Comparison of ENCODE assay signal across 1 cellular context in the genomic region with DNA sequence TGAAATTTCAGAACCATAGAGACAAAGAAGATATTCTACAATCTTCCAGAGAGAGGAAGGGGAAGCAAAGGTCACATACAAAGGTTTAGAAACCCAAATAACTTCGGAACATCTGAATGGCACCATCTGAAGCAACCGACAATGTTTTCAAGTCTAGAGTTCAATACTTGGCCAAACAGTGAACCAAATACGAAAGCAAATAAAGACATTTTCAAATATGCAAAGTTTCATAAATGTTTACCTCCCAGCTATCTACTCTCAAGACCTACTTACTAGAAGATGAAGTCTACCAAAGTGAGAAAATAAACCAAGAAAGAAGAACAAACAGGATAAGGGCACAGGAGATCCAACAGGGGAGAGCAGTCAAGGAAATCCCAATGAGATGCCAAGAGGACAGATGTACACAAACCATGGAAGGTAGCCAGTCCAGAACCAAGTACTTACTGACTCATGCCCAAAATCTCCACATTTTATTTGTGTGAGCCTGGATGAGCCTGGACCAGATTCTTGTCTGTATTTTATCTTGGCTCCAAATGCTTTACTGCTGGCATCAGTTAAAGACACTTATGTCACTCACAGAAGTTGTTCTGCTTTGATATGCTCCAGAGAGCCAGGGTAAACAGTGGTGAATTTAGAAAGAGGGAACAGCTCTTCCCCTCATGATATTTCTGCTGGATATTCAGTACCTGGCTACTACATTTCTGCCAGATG.
TF ChIP-seq lines count a peak whose summit lies in the region.
"Not testable (repeated sequence)": the region's sequence is repeated elsewhere in the genome, so short reads cannot be mapped to it uniquely, and the experiment has no call there.

No MANE protein-coding gene starts in this region.

TF ChIP-seq in HepG2, 621 proteins besides CTCF, POLR2A, EP300 and RAD21 (continued from another document and continues in another):
- TF ChIP-seq, protein P1, sequence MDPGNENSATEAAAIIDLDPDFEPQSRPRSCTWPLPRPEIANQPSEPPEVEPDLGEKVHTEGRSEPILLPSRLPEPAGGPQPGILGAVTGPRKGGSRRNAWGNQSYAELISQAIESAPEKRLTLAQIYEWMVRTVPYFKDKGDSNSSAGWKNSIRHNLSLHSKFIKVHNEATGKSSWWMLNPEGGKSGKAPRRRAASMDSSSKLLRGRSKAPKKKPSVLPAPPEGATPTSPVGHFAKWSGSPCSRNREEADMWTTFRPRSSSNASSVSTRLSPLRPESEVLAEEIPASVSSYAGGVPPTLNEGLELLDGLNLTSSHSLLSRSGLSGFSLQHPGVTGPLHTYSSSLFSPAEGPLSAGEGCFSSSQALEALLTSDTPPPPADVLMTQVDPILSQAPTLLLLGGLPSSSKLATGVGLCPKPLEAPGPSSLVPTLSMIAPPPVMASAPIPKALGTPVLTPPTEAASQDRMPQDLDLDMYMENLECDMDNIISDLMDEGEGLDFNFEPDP (CRISPR knock-in tag; conservative IDR thresholded peaks at IDR 0.05) = 0 out of 2 replicates have a peak, but pooled peaks have one; percentile 43
- TF ChIP-seq, protein P2, sequence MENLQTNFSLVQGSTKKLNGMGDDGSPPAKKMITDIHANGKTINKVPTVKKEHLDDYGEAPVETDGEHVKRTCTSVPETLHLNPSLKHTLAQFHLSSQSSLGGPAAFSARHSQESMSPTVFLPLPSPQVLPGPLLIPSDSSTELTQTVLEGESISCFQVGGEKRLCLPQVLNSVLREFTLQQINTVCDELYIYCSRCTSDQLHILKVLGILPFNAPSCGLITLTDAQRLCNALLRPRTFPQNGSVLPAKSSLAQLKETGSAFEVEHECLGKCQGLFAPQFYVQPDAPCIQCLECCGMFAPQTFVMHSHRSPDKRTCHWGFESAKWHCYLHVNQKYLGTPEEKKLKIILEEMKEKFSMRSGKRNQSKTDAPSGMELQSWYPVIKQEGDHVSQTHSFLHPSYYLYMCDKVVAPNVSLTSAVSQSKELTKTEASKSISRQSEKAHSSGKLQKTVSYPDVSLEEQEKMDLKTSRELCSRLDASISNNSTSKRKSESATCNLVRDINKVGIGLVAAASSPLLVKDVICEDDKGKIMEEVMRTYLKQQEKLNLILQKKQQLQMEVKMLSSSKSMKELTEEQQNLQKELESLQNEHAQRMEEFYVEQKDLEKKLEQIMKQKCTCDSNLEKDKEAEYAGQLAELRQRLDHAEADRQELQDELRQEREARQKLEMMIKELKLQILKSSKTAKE (CRISPR knock-in tag; IDR thresholded peaks at IDR 0.05; ENCODE audit: borderline replicate concordance) = peak; percentile 32; the same call in 1 of the 2 replicates
- TF ChIP-seq HDAC2 (CRISPR knock-in tag; IDR thresholded peaks at IDR 0.05) = peak; percentile 70
- TF ChIP-seq, protein P3, sequence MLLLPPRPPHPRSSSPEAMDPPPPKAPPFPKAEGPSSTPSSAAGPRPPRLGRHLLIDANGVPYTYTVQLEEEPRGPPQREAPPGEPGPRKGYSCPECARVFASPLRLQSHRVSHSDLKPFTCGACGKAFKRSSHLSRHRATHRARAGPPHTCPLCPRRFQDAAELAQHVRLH (CRISPR knock-in tag; IDR thresholded peaks at IDR 0.05; ENCODE audit: borderline replicate concordance, low read depth) = 0 out of 2 replicates have a peak, but pooled peaks have one; percentile 39
- TF ChIP-seq, protein P4, sequence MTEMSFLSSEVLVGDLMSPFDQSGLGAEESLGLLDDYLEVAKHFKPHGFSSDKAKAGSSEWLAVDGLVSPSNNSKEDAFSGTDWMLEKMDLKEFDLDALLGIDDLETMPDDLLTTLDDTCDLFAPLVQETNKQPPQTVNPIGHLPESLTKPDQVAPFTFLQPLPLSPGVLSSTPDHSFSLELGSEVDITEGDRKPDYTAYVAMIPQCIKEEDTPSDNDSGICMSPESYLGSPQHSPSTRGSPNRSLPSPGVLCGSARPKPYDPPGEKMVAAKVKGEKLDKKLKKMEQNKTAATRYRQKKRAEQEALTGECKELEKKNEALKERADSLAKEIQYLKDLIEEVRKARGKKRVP (CRISPR knock-in tag; IDR thresholded peaks at IDR 0.05) = peak in 1 of 2 experiments; percentile 57; a peak in 2 of 4 replicates
- TF ChIP-seq MIER3 (CRISPR knock-in tag; IDR thresholded peaks at IDR 0.05; ENCODE audit: borderline replicate concordance) = peak; percentile 44; the same call in 1 of the 2 replicates
- 0 out of 2 replicates have a peak, but pooled peaks have one; percentile 24 for TF ChIP-seq ATF1 (CRISPR knock-in tag; IDR thresholded peaks at IDR 0.05)
- TF ChIP-seq, protein P5, sequence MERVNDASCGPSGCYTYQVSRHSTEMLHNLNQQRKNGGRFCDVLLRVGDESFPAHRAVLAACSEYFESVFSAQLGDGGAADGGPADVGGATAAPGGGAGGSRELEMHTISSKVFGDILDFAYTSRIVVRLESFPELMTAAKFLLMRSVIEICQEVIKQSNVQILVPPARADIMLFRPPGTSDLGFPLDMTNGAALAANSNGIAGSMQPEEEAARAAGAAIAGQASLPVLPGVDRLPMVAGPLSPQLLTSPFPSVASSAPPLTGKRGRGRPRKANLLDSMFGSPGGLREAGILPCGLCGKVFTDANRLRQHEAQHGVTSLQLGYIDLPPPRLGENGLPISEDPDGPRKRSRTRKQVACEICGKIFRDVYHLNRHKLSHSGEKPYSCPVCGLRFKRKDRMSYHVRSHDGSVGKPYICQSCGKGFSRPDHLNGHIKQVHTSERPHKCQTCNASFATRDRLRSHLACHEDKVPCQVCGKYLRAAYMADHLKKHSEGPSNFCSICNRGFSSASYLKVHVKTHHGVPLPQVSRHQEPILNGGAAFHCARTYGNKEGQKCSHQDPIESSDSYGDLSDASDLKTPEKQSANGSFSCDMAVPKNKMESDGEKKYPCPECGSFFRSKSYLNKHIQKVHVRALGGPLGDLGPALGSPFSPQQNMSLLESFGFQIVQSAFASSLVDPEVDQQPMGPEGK (CRISPR knock-in tag; IDR thresholded peaks at IDR 0.05) = 0 out of 2 replicates have a peak, but pooled peaks have one; percentile 27
- TF ChIP-seq RARA (CRISPR knock-in tag; IDR thresholded peaks at IDR 0.05) = peak; percentile 93
- TF ChIP-seq CEBPB (IDR thresholded peaks at IDR 0.05; ENCODE audit: borderline replicate concordance, low read depth, low read length) = peak; percentile 47; the same call in 1 of the 2 replicates
- peak; percentile 81 for TF ChIP-seq FOXJ3 (CRISPR knock-in tag; IDR thresholded peaks at IDR 0.05; ENCODE audit: borderline replicate concordance)
- TF ChIP-seq ONECUT2 (CRISPR knock-in tag; IDR thresholded peaks at IDR 0.05) = peak; percentile 36; the same call in 1 of the 2 replicates
- TF ChIP-seq KAT8 (CRISPR knock-in tag; IDR thresholded peaks at IDR 0.05) = peak; percentile 56
- TF ChIP-seq CEBPG (CRISPR knock-in tag; IDR thresholded peaks at IDR 0.05) = peak; percentile 82
- TF ChIP-seq JUNB (CRISPR knock-in tag; IDR thresholded peaks at IDR 0.05; ENCODE audit: borderline replicate concordance) = peak; percentile 64; the same call in 1 of the 2 replicates
- peak; percentile 74 for TF ChIP-seq RBFOX2 (IDR thresholded peaks at IDR 0.05; ENCODE audit: low read depth, low read length)
- TF ChIP-seq NR2F1 (CRISPR knock-in tag; IDR thresholded peaks at IDR 0.05) = peak; percentile 66 to 72
- TF ChIP-seq ZKSCAN8 (CRISPR knock-in tag; IDR thresholded peaks at IDR 0.05; ENCODE audit: borderline replicate concordance) = peak; percentile 67; the same call in 1 of the 2 replicates
- TF ChIP-seq MEIS1 (CRISPR knock-in tag; IDR thresholded peaks at IDR 0.05; ENCODE audit: borderline replicate concordance) = 0 out of 2 replicates have a peak, but pooled peaks have one; percentile 48
- TF ChIP-seq ESRRA (CRISPR knock-in tag; IDR thresholded peaks at IDR 0.05; ENCODE audit: low read depth) = peak; percentile 44; the same call in 1 of the 2 replicates
- peak; percentile 63 for TF ChIP-seq THAP11 (CRISPR knock-in tag; IDR thresholded peaks at IDR 0.05)
- 0 out of 2 replicates have a peak, but pooled peaks have one; percentile 45 for TF ChIP-seq ZNF430 (CRISPR knock-in tag; IDR thresholded peaks at IDR 0.05)
- not testable (repeated sequence) for TF ChIP-seq CREB1 (IDR thresholded peaks at IDR 0.05)
- TF ChIP-seq CREB1 (CRISPR knock-in tag; IDR thresholded peaks at IDR 0.05) = peak; percentile 64
- peak; percentile 88 for TF ChIP-seq ISL2 (CRISPR knock-in tag; IDR thresholded peaks at IDR 0.05)
- TF ChIP-seq KAT7 (CRISPR knock-in tag; IDR thresholded peaks at IDR 0.05; ENCODE audit: borderline replicate concordance) = 0 out of 2 replicates have a peak, but pooled peaks have one; percentile 71
- 0 out of 4 replicates have a peak, but pooled peaks of 1 of the 2 experiments have one; percentile 19 for TF ChIP-seq KLF16 (CRISPR knock-in tag; IDR thresholded peaks at IDR 0.05)
- peak; percentile 51; the same call in 1 of the 2 replicates for TF ChIP-seq TBX3 (IDR thresholded peaks at IDR 0.05; ENCODE audit: borderline replicate concordance)
- TF ChIP-seq SIN3A (IDR thresholded peaks at IDR 0.05; ENCODE audit: borderline replicate concordance, low read depth, low read length) = 0 out of 2 replicates have a peak, but pooled peaks have one; percentile 23
- peak; percentile 68 for TF ChIP-seq ELF3 (CRISPR knock-in tag; IDR thresholded peaks at IDR 0.05)
- peak; percentile 56; the same call in 1 of the 2 replicates for TF ChIP-seq HHEX (CRISPR knock-in tag; IDR thresholded peaks at IDR 0.05)
- peak; percentile 62 for TF ChIP-seq SKI (IDR thresholded peaks at IDR 0.05; ENCODE audit: partially characterized antibody)
- TF ChIP-seq PHF8 (CRISPR knock-in tag; IDR thresholded peaks at IDR 0.05) = 0 out of 2 replicates have a peak, but pooled peaks have one; percentile 15
- TF ChIP-seq SP5 (CRISPR knock-in tag; IDR thresholded peaks at IDR 0.05; ENCODE audit: borderline replicate concordance, low read depth) = peak; percentile 37; the same call in 1 of the 2 replicates
- TF ChIP-seq, protein P6, sequence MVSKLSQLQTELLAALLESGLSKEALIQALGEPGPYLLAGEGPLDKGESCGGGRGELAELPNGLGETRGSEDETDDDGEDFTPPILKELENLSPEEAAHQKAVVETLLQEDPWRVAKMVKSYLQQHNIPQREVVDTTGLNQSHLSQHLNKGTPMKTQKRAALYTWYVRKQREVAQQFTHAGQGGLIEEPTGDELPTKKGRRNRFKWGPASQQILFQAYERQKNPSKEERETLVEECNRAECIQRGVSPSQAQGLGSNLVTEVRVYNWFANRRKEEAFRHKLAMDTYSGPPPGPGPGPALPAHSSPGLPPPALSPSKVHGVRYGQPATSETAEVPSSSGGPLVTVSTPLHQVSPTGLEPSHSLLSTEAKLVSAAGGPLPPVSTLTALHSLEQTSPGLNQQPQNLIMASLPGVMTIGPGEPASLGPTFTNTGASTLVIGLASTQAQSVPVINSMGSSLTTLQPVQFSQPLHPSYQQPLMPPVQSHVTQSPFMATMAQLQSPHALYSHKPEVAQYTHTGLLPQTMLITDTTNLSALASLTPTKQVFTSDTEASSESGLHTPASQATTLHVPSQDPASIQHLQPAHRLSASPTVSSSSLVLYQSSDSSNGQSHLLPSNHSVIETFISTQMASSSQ (IDR thresholded peaks at IDR 0.05; ENCODE audit: low read depth) = peak; percentile 45; the same call in 1 of the 2 replicates
- TF ChIP-seq, protein P6 (CRISPR knock-in tag; IDR thresholded peaks at IDR 0.05; ENCODE audit: borderline replicate concordance) = peak; percentile 49; the same call in 1 of the 2 replicates
- TF ChIP-seq SOX13 (IDR thresholded peaks at IDR 0.05) = peak; percentile 33; the same call in 1 of the 2 replicates
- peak in 1 of 2 experiments; percentile 93; a peak in 2 of 4 replicates for TF ChIP-seq SOX13 (CRISPR knock-in tag; conservative IDR thresholded peaks at IDR 0.05 in 1 of 2, IDR thresholded peaks at IDR 0.05 in 1 of 2)
- TF ChIP-seq SMAD3 (CRISPR knock-in tag; IDR thresholded peaks at IDR 0.05) = peak; percentile 87; the same call in 1 of the 2 replicates
- TF ChIP-seq ZSCAN30 (CRISPR knock-in tag; IDR thresholded peaks at IDR 0.05) = 0 out of 2 replicates have a peak, but pooled peaks have one; percentile 80
- peak; percentile 70; the same call in 1 of the 2 replicates for TF ChIP-seq SALL1 (CRISPR knock-in tag; IDR thresholded peaks at IDR 0.05)
- TF ChIP-seq, protein P7, sequence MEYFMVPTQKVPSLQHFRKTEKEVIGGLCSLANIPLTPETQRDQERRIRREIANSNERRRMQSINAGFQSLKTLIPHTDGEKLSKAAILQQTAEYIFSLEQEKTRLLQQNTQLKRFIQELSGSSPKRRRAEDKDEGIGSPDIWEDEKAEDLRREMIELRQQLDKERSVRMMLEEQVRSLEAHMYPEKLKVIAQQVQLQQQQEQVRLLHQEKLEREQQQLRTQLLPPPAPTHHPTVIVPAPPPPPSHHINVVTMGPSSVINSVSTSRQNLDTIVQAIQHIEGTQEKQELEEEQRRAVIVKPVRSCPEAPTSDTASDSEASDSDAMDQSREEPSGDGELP (IDR thresholded peaks at IDR 0.05; ENCODE audit: borderline replicate concordance, low read depth) = 0 out of 2 replicates have a peak, but pooled peaks have one; percentile 37
- peak; percentile 37; the same call in 1 of the 2 replicates for TF ChIP-seq MTA1 (CRISPR knock-in tag; IDR thresholded peaks at IDR 0.05; ENCODE audit: borderline replicate concordance)
- TF ChIP-seq, protein P8, sequence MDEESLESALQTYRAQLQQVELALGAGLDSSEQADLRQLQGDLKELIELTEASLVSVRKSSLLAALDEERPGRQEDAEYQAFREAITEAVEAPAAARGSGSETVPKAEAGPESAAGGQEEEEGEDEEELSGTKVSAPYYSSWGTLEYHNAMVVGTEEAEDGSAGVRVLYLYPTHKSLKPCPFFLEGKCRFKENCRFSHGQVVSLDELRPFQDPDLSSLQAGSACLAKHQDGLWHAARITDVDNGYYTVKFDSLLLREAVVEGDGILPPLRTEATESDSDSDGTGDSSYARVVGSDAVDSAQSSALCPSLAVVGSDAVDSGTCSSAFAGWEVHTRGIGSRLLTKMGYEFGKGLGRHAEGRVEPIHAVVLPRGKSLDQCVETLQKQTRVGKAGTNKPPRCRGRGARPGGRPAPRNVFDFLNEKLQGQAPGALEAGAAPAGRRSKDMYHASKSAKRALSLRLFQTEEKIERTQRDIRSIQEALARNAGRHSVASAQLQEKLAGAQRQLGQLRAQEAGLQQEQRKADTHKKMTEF (CRISPR knock-in tag; IDR thresholded peaks at IDR 0.05) = peak; percentile 44; the same call in 1 of the 2 replicates
- 0 out of 2 replicates have a peak, but pooled peaks have one; percentile 47 for TF ChIP-seq STAT5B (CRISPR knock-in tag; IDR thresholded peaks at IDR 0.05)
